Comparison of ENCODE assay signal across 8 cellular contexts in the genomic region with DNA sequence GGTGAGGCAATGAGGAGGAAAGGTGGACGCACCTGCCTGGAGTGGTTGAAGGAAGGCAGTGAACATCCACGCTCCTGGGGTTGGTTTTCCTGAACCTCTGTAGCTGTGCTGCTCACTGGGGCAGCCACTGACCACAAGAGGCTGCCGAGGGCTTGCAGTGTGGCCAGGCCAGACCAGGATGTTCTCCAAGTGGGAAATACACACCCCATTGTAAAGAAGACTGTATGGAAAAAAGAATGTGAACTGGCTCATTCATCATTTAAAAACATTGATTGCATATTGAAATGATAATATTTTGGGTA.
A peak's percentile ranks its signal among the peaks of the same experiment; 100 is the strongest.
DNase-seq lines count a peak whose midpoint lies in the region; ATAC-seq and TF ChIP-seq lines count a peak whose summit lies in the region.

No MANE protein-coding gene starts in this region.

- no peaks in the 10 kb centered on the region for H3K9me3 Mint-ChIP-seq in activated naive CD4-positive, alpha-beta T cell treated with anti-CD3 and anti-CD28 coated beads, Interleukin-2, amount 50 U/mL, for 24 hours
- H3K9me3 Mint-ChIP-seq in activated naive CD8-positive, alpha-beta T cell (ENCODE audit: low read depth): no peaks in the 10 kb centered on the region

- no peaks in the 10 kb centered on the region for H3K36me3 Mint-ChIP-seq in activated naive CD4-positive, alpha-beta T cell treated with anti-CD3 and anti-CD28 coated beads, Interleukin-2, amount 50 U/mL, for 24 hours
- no peaks in the 10 kb centered on the region for H3K36me3 Mint-ChIP-seq in activated naive CD8-positive, alpha-beta T cell

- ATAC-seq in sciatic nerve (peak; percentile 58), GM18517 (IDR thresholded peaks at IDR 0.05; ENCODE audit: unreplicated experiment) (no peak)

- no peak for DNase-seq in activated naive CD4-positive, alpha-beta T cell treated with Interleukin-2 at 50 U/mL for 16 hours
- DNase-seq in hypothalamus (lab: John Stamatoyannopoulos, UW) (peak in 34 of 51 donors; percentile 7 to 59 (median 30)), sciatic nerve (ENCODE audit: low spot score) (peak; percentile 59), GM10248 (ENCODE audit: extremely low spot score) (no peak), NCI-H2227 treated with DMSO at 0.1 percent for 48 hours (lab: John Stamatoyannopoulos, UW) (no peak)

- intact Hi-C loops in sciatic nerve (cut with DNase I): no loop called here

- H3K4me3 Mint-ChIP-seq in activated naive CD4-positive, alpha-beta T cell treated with anti-CD3 and anti-CD28 coated beads, Interleukin-2, amount 50 U/mL, for 24 hours: peak overlapping the region; percentile 90
- peak overlapping the region; percentile 91 for H3K4me3 Mint-ChIP-seq in activated naive CD8-positive, alpha-beta T cell

- H3K27me3 Mint-ChIP-seq in activated naive CD4-positive, alpha-beta T cell treated with anti-CD3 and anti-CD28 coated beads, Interleukin-2, amount 50 U/mL, for 24 hours: peaks cover 31% of the 10 kb centered on the region
- H3K27me3 Mint-ChIP-seq in activated naive CD8-positive, alpha-beta T cell: peaks cover 43% of the 10 kb centered on the region

- peaks cover 14% of the 10 kb centered on the region for H3K4me1 Mint-ChIP-seq in activated naive CD4-positive, alpha-beta T cell treated with anti-CD3 and anti-CD28 coated beads, Interleukin-2, amount 50 U/mL, for 24 hours
- peaks cover 10% of the 10 kb centered on the region for H3K4me1 Mint-ChIP-seq in activated naive CD8-positive, alpha-beta T cell (ENCODE audit: low read depth)

- CTCF ChIA-PET in GM10248 (lab: Yijun Ruan, JAX): interaction anchor here (1.0 to 4.6 kb wide), 16 partner anchors 8 to 271 kb away, joined by 3 to 22 read pairs (median 4); no protein-coding TSS in a partner anchor

- POLR2A ChIA-PET in GM10248 (lab: Yijun Ruan, JAX): interaction anchor here (0.7 kb wide), 1 partner anchor 24 kb away, joined by 3 read pairs; no protein-coding TSS in a partner anchor

- H3K27ac Mint-ChIP-seq in activated naive CD4-positive, alpha-beta T cell treated with anti-CD3 and anti-CD28 coated beads, Interleukin-2, amount 50 U/mL, for 24 hours: no peak overlapping the region
- no peak overlapping the region for H3K27ac Mint-ChIP-seq in activated naive CD8-positive, alpha-beta T cell

- TF ChIP-seq CTCF in GM10248 (IDR thresholded peaks at IDR 0.05; ENCODE audit: control extremely low read depth, extremely low read depth, low read depth, missing control alignments): no peak

Comparison
In these comparisons a context has a peak if more than half of its experiments do, and no peak if none do; other contexts are left out.
1. DNase-seq: peak in hypothalamus (34 of 51) and sciatic nerve (single experiment); none in activated naive CD4-positive, alpha-beta T cell treated with Interleukin-2 at 50 U/mL for 16 hours (single experiment), GM10248 (single experiment) and NCI-H2227 treated with DMSO at 0.1 percent for 48 hours (single experiment).